ENCODE assay signal across 20 cellular contexts in the genomic region with DNA sequence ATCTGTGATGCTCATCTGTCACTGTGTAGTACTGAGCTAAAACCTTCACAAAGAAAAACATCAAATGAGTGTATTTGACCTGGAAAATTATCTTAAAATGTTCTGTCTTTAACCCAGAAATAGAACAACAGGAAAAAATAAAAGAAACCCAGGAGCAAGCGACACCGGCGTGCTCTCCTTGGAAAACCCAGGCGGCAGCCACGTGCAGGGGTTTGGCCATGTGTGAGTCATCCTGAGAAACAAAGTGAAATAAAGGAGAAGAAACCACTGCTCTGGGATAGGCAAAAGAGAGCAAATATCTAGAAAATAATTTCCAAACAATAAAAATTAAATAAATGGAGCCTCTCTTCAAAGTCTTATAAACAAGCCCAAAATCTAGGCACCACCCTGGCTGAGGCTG. TPM values are rescaled to one million over a fixed set of nuclear protein-coding genes. Genes with fewer than 3 reads are reported as not detected.
DNase-seq lines count a peak whose midpoint lies in the region; ATAC-seq and TF ChIP-seq lines count a peak whose summit lies in the region.
"Had no signal": no experiment of that assay in that cellular context is flagged by ENCODE, and none has a peak within 500 bp of the region (broad histone marks: within the 10 kb centered on the region; RNA-seq: fewer than 3 reads in every experiment).

No MANE protein-coding gene starts in this region.

- CTCF ChIA-PET in CD4-positive, alpha-beta T cell (lab: Charles Lee), result no interaction called here

- H3K4me1 Mint-ChIP-seq in CD4-positive, alpha-beta T cell (ENCODE audit: low read depth), result peaks cover 13% of the 10 kb centered on the region

- H3K4me2 ChIP-seq in Karpas-422 (ENCODE audit: low read depth, low read length, poor library complexity, severe bottlenecking), result no peak overlapping the region

- peak overlapping the region; percentile 95 for H3K27ac Mint-ChIP-seq in CD4-positive, alpha-beta T cell

- H3K9me2 ChIP-seq in Karpas-422 (replicated peaks; ENCODE audit: insufficient read depth, low read length), result no peaks in the 10 kb centered on the region

- H3K9me3 Mint-ChIP-seq in CD4-positive, alpha-beta T cell, result no peaks in the 10 kb centered on the region

- DNase-seq in A172 (ENCODE audit: low spot score) (peak; percentile 29), amniotic epithelial cell (ENCODE audit: low read depth) (peak; percentile 15), left lung (no peak), Karpas-422 (no peak)
- no peak for DNase-seq in CD4-positive, alpha-beta T cell
- DNase-seq: activated CD8-positive, alpha-beta memory T cell treated with anti-CD3 and anti-CD28 coated beads for 24 hours; COR-L47; DND-41; left cardiac atrium; NCI-H774; OCI-M1; psoas muscle; stimulated activated CD4-positive, alpha-beta T cell treated with anti-CD3 and anti-CD28 coated beads, Interleukin-2, amount 100 ng/mL, for 24 hours; stimulated activated naive CD4-positive, alpha-beta T cell; tibial artery had no signal

- H3K4me3 Mint-ChIP-seq in CD4-positive, alpha-beta T cell, result no peak overlapping the region

- no peaks in the 10 kb centered on the region for H3K27me3 ChIP-seq in CD4-positive, alpha-beta T cell (ENCODE audit: control insufficient read depth, insufficient read depth, low read length)
- H3K27me3 ChIP-seq in left lung (no peaks in the 10 kb centered on the region), Karpas-422 (ENCODE audit: low read length) (no peaks in the 10 kb centered on the region)
- H3K27me3 ChIP-seq: cardiac muscle cell, tibial artery had no signal

- no peak for ATAC-seq in CD4-positive, alpha-beta T cell (ENCODE audit: poor library complexity)
- peak; percentile 21 for ATAC-seq in left lung
- ATAC-seq in HG03025 (IDR thresholded peaks at IDR 0.05; ENCODE audit: low FRiP score, unreplicated experiment), result no peak
- no peak for ATAC-seq in GM21367 (IDR thresholded peaks at IDR 0.05; ENCODE audit: unreplicated experiment)
- ATAC-seq: psoas muscle had no signal

- H3K27ac ChIP-seq in CD4-positive, alpha-beta T cell (ENCODE audit: low read depth, low read length), result no peak overlapping the region
- peak overlapping the region in 1 of 2 donors; percentile 80 for H3K27ac ChIP-seq in left lung
- no peak overlapping the region for H3K27ac ChIP-seq in Karpas-422 (ENCODE audit: low read length)
- H3K27ac ChIP-seq: cardiac muscle cell, psoas muscle, tibial artery had no signal

- H3K27me3 Mint-ChIP-seq in CD4-positive, alpha-beta T cell, result no peaks in the 10 kb centered on the region

- peaks cover 55% of the 10 kb centered on the region for H3K36me3 Mint-ChIP-seq in CD4-positive, alpha-beta T cell (ENCODE audit: low read depth)

- H3K9me3 ChIP-seq in CD4-positive, alpha-beta T cell (ENCODE audit: control insufficient read depth, low read length), result no peaks in the 10 kb centered on the region
- no peaks in the 10 kb centered on the region for H3K9me3 ChIP-seq in left lung
- no peaks in the 10 kb centered on the region for H3K9me3 ChIP-seq in Karpas-422 (ENCODE audit: low read length)
- H3K9me3 ChIP-seq: psoas muscle, tibial artery had no signal

- intact Hi-C loops in CD4-positive, alpha-beta T cell (cut with DNase I, micrococcal nuclease), result no loop called here
- intact Hi-C loops in left lung (cut with DNase I), result no loop called here

- POLR2A ChIA-PET in CD4-positive, alpha-beta T cell (lab: Charles Lee), result interaction anchor here (0.6 to 1.7 kb wide), 4 partner anchors 8 to 81 kb away, joined by 3 to 9 read pairs (median 5); a partner anchor contains a TSS

- no peak overlapping the region for H2AFZ ChIP-seq in Karpas-422 (ENCODE audit: low read length)

- peaks cover 0 to 40% of the 10 kb centered on the region in 2 donors for H3K36me3 ChIP-seq in left lung
- H3K36me3 ChIP-seq in Karpas-422 (ENCODE audit: insufficient read depth, low read length), result peaks cover 33% of the 10 kb centered on the region

- H3K4me1 ChIP-seq in left lung (peaks cover 0 to 6% of the 10 kb centered on the region in 2 donors), Karpas-422 (ENCODE audit: low read length) (no peaks in the 10 kb centered on the region)
- H3K4me1 ChIP-seq: psoas muscle, tibial artery had no signal

- H3K9ac ChIP-seq in Karpas-422 (ENCODE audit: low read length), result no peak overlapping the region

- no peaks in the 10 kb centered on the region for H3K79me2 ChIP-seq in Karpas-422 (ENCODE audit: low read length)

- H4K20me1 ChIP-seq in Karpas-422 (ENCODE audit: insufficient read depth, low read depth, low read length), result no peaks in the 10 kb centered on the region

- no peak for TF ChIP-seq CTCF in CD4-positive, alpha-beta T cell (IDR thresholded peaks at IDR 0.05)
- TF ChIP-seq CTCF in left lung (IDR thresholded peaks at IDR 0.05), result no peak

- H3K4me3 ChIP-seq in left lung (no peak overlapping the region), Karpas-422 (ENCODE audit: low read length) (no peak overlapping the region)
- H3K4me3 ChIP-seq: cardiac muscle cell, psoas muscle, tibial artery had no signal

RNA-seq across cellular contexts. Expression of a gene that starts 20.0 kb away (rescaled TPM):
- total RNA-seq in A172 (2014; rRNA removed; shearing (Covaris generic)), result 26.5 and 29.5 TPM in 2 replicates
- 1 to 10 TPM; 6.0 to 6.9 TPM for total RNA-seq in CD4-positive, alpha-beta T cell
- 10 to 100 TPM; 18.5 to 21.9 TPM for total RNA-seq in left lung
- total RNA-seq in Karpas-422 (2014; rRNA removed; shearing (Covaris generic); ENCODE audit: low replicate concordance), result 13.1 and 30.9 TPM in 2 replicates

RNA-seq across cellular contexts. Expression of a gene that starts 22.0 kb away (rescaled TPM):
- 38.1 and 54.5 TPM in 2 replicates for total RNA-seq in A172 (2014; rRNA removed; shearing (Covaris generic))
- 10 to 100 TPM; 13.8 to 13.9 TPM for total RNA-seq in CD4-positive, alpha-beta T cell
- total RNA-seq in left lung, result 10 to 100 TPM in 1 of 2 donors, 1 to 10 TPM in 1; 9.7 to 20.4 TPM
- 19.7 and 32.2 TPM in 2 replicates for total RNA-seq in Karpas-422 (2014; rRNA removed; shearing (Covaris generic); ENCODE audit: low replicate concordance)

RNA-seq across cellular contexts. Expression of a gene that starts 22.1 kb away (rescaled TPM):
- 0.91 and 6.3 TPM in 2 replicates for total RNA-seq in A172 (2014; rRNA removed; shearing (Covaris generic))
- 1 to 10 TPM; 6.6 to 8.8 TPM for total RNA-seq in CD4-positive, alpha-beta T cell
- total RNA-seq in left lung, result 1 to 10 TPM; 4.8 to 5.3 TPM
- total RNA-seq in Karpas-422 (2014; rRNA removed; shearing (Covaris generic); ENCODE audit: low replicate concordance), result 6.7 and 7.1 TPM in 2 replicates

RNA-seq across cellular contexts. Expression of a gene that starts 41.3 kb away (rescaled TPM):
- not detected in 2 replicates for total RNA-seq in A172 (2014; rRNA removed; shearing (Covaris generic))
- total RNA-seq in CD4-positive, alpha-beta T cell, result not detected
- not detected for total RNA-seq in left lung
- not detected in 2 replicates for total RNA-seq in Karpas-422 (2014; rRNA removed; shearing (Covaris generic); ENCODE audit: low replicate concordance)
- total RNA-seq: cardiac muscle cell; left cardiac atrium; psoas muscle; skeletal muscle tissue; T-helper 2 cell treated with Interferon-gamma antibody and Interleukin-4, amounts not matched to agents 100 ng/mL and 5 ng/mL, for 36 hours had no signal

Comparison
In these comparisons a context has a peak if more than half of its experiments do, and no peak if none do; other contexts are left out.
1. DNase-seq: peak in A172 (single experiment) and amniotic epithelial cell (single experiment); none in CD4-positive, alpha-beta T cell (0 of 10), left lung (0 of 2) and Karpas-422 (single experiment).